Comparison of ENCODE assay signal across 1 cellular context in the genomic region with DNA sequence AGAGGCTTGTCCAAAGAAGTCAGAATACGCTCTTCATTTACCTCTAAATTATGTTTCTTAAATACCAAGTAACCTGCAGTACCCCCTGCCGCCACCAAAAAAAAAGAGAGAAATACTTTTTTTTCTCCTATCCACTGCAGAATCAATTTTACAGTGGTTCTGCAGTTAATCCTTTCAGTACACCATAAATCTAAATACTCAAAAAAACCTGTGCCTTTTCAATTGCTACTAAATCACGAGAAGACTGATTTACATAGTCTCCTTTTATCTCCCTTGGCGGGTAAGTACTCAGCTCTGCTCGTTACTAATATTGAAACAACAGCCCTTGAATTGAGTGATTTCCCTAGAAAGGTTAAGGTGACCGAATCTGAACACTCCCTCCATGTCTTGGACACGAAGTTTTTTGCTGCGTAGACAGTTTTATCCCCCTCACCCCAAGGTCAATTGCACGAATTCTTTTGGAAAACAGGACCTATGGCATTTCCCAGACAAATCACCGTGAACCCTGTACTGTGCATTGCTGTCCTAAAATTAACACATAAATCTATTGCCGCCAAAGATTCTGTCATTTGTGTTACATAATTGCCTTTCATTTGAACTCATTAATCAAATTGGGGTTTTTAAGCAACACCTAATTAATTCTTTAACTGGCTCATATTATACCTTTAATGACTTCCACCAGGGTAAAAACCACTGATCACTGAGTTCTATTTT.
A peak's percentile ranks its signal among the peaks of the same experiment; 100 is the strongest.
TF ChIP-seq lines count a peak whose summit lies in the region.

No MANE protein-coding gene starts in this region.

TF ChIP-seq in GM12878, 131 proteins besides CTCF, POLR2A, EP300 and RAD21 (continued from another document):
- TF ChIP-seq, protein P1, sequence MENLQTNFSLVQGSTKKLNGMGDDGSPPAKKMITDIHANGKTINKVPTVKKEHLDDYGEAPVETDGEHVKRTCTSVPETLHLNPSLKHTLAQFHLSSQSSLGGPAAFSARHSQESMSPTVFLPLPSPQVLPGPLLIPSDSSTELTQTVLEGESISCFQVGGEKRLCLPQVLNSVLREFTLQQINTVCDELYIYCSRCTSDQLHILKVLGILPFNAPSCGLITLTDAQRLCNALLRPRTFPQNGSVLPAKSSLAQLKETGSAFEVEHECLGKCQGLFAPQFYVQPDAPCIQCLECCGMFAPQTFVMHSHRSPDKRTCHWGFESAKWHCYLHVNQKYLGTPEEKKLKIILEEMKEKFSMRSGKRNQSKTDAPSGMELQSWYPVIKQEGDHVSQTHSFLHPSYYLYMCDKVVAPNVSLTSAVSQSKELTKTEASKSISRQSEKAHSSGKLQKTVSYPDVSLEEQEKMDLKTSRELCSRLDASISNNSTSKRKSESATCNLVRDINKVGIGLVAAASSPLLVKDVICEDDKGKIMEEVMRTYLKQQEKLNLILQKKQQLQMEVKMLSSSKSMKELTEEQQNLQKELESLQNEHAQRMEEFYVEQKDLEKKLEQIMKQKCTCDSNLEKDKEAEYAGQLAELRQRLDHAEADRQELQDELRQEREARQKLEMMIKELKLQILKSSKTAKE (IDR thresholded peaks at IDR 0.05; ENCODE audit: low read depth, poor library complexity, severe bottlenecking) = peak; percentile 78
- TF ChIP-seq CREM (IDR thresholded peaks at IDR 0.05; ENCODE audit: low read depth) = 0 out of 2 replicates have a peak, but pooled peaks have one; percentile 22
- no peak for TF ChIP-seq CBX5 (IDR thresholded peaks at IDR 0.05; ENCODE audit: low read depth)
- TF ChIP-seq POLR2AphosphoS5 (IDR thresholded peaks at IDR 0.05; ENCODE audit: low read length) = no peak
- TF ChIP-seq ATF7 (IDR thresholded peaks at IDR 0.05; ENCODE audit: low read depth) = peak; percentile 82
- TF ChIP-seq, protein P2, sequence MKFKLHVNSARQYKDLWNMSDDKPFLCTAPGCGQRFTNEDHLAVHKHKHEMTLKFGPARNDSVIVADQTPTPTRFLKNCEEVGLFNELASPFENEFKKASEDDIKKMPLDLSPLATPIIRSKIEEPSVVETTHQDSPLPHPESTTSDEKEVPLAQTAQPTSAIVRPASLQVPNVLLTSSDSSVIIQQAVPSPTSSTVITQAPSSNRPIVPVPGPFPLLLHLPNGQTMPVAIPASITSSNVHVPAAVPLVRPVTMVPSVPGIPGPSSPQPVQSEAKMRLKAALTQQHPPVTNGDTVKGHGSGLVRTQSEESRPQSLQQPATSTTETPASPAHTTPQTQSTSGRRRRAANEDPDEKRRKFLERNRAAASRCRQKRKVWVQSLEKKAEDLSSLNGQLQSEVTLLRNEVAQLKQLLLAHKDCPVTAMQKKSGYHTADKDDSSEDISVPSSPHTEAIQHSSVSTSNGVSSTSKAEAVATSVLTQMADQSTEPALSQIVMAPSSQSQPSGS (IDR thresholded peaks at IDR 0.05; ENCODE audit: low read length) = peak; percentile 52; the same call in 1 of the 2 replicates
- TF ChIP-seq, protein P3, sequence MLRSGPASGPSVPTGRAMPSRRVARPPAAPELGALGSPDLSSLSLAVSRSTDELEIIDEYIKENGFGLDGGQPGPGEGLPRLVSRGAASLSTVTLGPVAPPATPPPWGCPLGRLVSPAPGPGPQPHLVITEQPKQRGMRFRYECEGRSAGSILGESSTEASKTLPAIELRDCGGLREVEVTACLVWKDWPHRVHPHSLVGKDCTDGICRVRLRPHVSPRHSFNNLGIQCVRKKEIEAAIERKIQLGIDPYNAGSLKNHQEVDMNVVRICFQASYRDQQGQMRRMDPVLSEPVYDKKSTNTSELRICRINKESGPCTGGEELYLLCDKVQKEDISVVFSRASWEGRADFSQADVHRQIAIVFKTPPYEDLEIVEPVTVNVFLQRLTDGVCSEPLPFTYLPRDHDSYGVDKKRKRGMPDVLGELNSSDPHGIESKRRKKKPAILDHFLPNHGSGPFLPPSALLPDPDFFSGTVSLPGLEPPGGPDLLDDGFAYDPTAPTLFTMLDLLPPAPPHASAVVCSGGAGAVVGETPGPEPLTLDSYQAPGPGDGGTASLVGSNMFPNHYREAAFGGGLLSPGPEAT (IDR thresholded peaks at IDR 0.05; ENCODE audit: low read depth) = 0 out of 2 replicates have a peak, but pooled peaks have one; percentile 53
- TF ChIP-seq DPF2 (IDR thresholded peaks at IDR 0.05) = peak; percentile 84
- TF ChIP-seq, protein P4, sequence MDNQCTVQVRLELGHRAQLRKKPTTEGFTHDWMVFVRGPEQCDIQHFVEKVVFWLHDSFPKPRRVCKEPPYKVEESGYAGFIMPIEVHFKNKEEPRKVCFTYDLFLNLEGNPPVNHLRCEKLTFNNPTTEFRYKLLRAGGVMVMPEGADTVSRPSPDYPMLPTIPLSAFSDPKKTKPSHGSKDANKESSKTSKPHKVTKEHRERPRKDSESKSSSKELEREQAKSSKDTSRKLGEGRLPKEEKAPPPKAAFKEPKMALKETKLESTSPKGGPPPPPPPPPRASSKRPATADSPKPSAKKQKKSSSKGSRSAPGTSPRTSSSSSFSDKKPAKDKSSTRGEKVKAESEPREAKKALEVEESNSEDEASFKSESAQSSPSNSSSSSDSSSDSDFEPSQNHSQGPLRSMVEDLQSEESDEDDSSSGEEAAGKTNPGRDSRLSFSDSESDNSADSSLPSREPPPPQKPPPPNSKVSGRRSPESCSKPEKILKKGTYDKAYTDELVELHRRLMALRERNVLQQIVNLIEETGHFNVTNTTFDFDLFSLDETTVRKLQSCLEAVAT (IDR thresholded peaks at IDR 0.05) = no peak
- TF ChIP-seq PML (IDR thresholded peaks at IDR 0.05; ENCODE audit: low read length) = no peak
- TF ChIP-seq, protein P5, sequence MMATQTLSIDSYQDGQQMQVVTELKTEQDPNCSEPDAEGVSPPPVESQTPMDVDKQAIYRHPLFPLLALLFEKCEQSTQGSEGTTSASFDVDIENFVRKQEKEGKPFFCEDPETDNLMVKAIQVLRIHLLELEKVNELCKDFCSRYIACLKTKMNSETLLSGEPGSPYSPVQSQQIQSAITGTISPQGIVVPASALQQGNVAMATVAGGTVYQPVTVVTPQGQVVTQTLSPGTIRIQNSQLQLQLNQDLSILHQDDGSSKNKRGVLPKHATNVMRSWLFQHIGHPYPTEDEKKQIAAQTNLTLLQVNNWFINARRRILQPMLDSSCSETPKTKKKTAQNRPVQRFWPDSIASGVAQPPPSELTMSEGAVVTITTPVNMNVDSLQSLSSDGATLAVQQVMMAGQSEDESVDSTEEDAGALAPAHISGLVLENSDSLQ (IDR thresholded peaks at IDR 0.05) = peak; percentile 55; the same call in 1 of the 2 replicates
- peak; percentile 8 to 31; a peak in 1 of 4 replicates for TF ChIP-seq BHLHE40 (IDR thresholded peaks at IDR 0.05; ENCODE audit: borderline replicate concordance in 1 of 2, low read depth in 2 of 2, low read length in 1 of 2)
- no peak for TF ChIP-seq RELA (IDR thresholded peaks at IDR 0.05; ENCODE audit: borderline replicate concordance, partially characterized antibody)
- TF ChIP-seq MEF2B (IDR thresholded peaks at IDR 0.05; ENCODE audit: partially characterized antibody, poor library complexity, severe bottlenecking) = peak; percentile 44
- TF ChIP-seq, protein P6, sequence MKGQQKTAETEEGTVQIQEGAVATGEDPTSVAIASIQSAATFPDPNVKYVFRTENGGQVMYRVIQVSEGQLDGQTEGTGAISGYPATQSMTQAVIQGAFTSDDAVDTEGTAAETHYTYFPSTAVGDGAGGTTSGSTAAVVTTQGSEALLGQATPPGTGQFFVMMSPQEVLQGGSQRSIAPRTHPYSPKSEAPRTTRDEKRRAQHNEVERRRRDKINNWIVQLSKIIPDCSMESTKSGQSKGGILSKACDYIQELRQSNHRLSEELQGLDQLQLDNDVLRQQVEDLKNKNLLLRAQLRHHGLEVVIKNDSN (IDR thresholded peaks at IDR 0.05; ENCODE audit: borderline replicate concordance, extremely low read length, insufficient read depth, low read depth, low read length) = no peak
- TF ChIP-seq IRF4 (IDR thresholded peaks at IDR 0.05; ENCODE audit: low read depth, low read length) = peak; percentile 63; the same call in 1 of the 2 replicates
- peak in 1 of 2 experiments; percentile 28; a peak in 2 of 4 replicates for TF ChIP-seq ETV6 (conservative IDR thresholded peaks at IDR 0.05 in 1 of 2, IDR thresholded peaks at IDR 0.05 in 1 of 2; ENCODE audit: borderline replicate concordance in 1 of 2, low read depth in 1 of 2)
- peak; percentile 85 for TF ChIP-seq TCF7 (IDR thresholded peaks at IDR 0.05; ENCODE audit: borderline replicate concordance)
- TF ChIP-seq GATAD2B (conservative IDR thresholded peaks at IDR 0.05; ENCODE audit: low read depth) = 0 out of 2 replicates have a peak, but pooled peaks have one; percentile 22
- peak; percentile 64 to 68; a peak in 3 of 4 replicates for TF ChIP-seq IKZF2 (IDR thresholded peaks at IDR 0.05)
- TF ChIP-seq NR2F1 (conservative IDR thresholded peaks at IDR 0.05) = peak; percentile 83
- peak; percentile 52 for TF ChIP-seq BCL11A (IDR thresholded peaks at IDR 0.05; ENCODE audit: low read depth, low read length)
- peak; percentile 43; the same call in 1 of the 2 replicates for TF ChIP-seq JUND (IDR thresholded peaks at IDR 0.05; ENCODE audit: low read depth, low read length)
- TF ChIP-seq NFIC (IDR thresholded peaks at IDR 0.05; ENCODE audit: low read depth, low read length) = peak; percentile 71
- TF ChIP-seq MTA2 (IDR thresholded peaks at IDR 0.05; ENCODE audit: low read depth) = peak; percentile 98
- peak; percentile 99 for TF ChIP-seq ZSCAN29 (IDR thresholded peaks at IDR 0.05)
- TF ChIP-seq ZBED1 (IDR thresholded peaks at IDR 0.05; ENCODE audit: borderline replicate concordance) = peak; percentile 19; the same call in 1 of the 2 replicates
- TF ChIP-seq, protein P7, sequence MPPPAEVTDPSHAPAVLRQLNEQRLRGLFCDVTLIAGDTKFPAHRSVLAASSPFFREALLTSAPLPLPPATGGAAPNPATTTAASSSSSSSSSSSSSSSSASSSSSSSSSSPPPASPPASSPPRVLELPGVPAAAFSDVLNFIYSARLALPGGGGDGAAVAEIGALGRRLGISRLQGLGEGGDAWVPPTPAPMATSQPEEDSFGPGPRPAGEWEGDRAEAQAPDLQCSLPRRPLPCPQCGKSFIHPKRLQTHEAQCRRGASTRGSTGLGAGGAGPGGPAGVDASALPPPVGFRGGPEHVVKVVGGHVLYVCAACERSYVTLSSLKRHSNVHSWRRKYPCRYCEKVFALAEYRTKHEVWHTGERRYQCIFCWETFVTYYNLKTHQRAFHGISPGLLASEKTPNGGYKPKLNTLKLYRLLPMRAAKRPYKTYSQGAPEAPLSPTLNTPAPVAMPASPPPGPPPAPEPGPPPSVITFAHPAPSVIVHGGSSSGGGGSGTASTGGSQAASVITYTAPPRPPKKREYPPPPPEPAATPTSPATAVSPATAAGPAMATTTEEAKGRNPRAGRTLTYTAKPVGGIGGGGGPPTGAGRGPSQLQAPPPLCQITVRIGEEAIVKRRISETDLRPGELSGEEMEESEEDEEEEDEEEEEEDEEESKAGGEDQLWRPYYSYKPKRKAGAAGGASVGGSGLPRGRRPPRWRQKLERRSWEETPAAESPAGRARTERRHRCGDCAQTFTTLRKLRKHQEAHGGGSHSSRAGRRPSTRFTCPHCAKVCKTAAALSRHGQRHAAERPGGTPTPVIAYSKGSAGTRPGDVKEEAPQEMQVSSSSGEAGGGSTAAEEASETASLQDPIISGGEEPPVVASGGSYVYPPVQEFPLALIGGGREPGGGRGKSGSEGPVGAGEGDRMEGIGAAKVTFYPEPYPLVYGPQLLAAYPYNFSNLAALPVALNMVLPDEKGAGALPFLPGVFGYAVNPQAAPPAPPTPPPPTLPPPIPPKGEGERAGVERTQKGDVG (CRISPR knock-in tag; IDR thresholded peaks at IDR 0.05) = no peak
- peak; percentile 32; the same call in 1 of the 2 replicates for TF ChIP-seq FOXM1 (IDR thresholded peaks at IDR 0.05; ENCODE audit: low read depth, low read length)
- TF ChIP-seq, protein P8, sequence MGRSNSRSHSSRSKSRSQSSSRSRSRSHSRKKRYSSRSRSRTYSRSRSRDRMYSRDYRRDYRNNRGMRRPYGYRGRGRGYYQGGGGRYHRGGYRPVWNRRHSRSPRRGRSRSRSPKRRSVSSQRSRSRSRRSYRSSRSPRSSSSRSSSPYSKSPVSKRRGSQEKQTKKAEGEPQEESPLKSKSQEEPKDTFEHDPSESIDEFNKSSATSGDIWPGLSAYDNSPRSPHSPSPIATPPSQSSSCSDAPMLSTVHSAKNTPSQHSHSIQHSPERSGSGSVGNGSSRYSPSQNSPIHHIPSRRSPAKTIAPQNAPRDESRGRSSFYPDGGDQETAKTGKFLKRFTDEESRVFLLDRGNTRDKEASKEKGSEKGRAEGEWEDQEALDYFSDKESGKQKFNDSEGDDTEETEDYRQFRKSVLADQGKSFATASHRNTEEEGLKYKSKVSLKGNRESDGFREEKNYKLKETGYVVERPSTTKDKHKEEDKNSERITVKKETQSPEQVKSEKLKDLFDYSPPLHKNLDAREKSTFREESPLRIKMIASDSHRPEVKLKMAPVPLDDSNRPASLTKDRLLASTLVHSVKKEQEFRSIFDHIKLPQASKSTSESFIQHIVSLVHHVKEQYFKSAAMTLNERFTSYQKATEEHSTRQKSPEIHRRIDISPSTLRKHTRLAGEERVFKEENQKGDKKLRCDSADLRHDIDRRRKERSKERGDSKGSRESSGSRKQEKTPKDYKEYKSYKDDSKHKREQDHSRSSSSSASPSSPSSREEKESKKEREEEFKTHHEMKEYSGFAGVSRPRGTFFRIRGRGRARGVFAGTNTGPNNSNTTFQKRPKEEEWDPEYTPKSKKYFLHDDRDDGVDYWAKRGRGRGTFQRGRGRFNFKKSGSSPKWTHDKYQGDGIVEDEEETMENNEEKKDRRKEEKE (IDR thresholded peaks at IDR 0.05) = no peak
- TF ChIP-seq, protein P9, sequence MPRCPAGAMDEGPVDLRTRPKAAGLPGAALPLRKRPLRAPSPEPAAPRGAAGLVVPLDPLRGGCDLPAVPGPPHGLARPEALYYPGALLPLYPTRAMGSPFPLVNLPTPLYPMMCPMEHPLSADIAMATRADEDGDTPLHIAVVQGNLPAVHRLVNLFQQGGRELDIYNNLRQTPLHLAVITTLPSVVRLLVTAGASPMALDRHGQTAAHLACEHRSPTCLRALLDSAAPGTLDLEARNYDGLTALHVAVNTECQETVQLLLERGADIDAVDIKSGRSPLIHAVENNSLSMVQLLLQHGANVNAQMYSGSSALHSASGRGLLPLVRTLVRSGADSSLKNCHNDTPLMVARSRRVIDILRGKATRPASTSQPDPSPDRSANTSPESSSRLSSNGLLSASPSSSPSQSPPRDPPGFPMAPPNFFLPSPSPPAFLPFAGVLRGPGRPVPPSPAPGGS (IDR thresholded peaks at IDR 0.05; ENCODE audit: borderline replicate concordance, insufficient read depth, low read depth, low read length, poor library complexity, severe bottlenecking) = no peak
- TF ChIP-seq, protein P10, sequence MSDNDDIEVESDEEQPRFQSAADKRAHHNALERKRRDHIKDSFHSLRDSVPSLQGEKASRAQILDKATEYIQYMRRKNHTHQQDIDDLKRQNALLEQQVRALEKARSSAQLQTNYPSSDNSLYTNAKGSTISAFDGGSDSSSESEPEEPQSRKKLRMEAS (IDR thresholded peaks at IDR 0.05; ENCODE audit: low read depth, low read length) = no peak
- TF ChIP-seq NBN (IDR thresholded peaks at IDR 0.05) = peak; percentile 46; the same call in 1 of the 2 replicates
- TF ChIP-seq NFYA (IDR thresholded peaks at IDR 0.05; ENCODE audit: borderline replicate concordance, low read depth, low read length) = no peak
- peak; percentile 13; the same call in 1 of the 2 replicates for TF ChIP-seq BMI1 (IDR thresholded peaks at IDR 0.05; ENCODE audit: borderline replicate concordance)
- peak; percentile 74 for TF ChIP-seq ZNF217 (IDR thresholded peaks at IDR 0.05)
